In the genomic region with DNA sequence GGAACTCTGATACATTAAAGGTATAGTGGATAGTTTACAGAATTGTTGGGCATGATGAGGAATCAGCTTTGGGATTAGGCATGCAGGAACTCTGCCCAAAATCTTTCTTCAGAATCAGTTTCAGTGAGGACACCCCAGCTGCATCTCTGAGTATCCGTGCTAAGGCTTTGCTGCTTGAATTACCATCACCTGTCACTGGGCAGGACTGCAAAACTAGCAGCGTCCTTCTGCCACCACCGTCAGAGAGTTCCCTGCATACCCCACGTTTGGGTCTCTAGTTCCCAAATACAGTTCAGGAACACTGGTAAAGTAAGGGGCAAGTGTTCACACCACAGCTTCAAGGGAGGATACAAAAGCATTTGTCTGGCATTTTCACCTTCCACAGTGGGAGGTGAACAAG, we compare ENCODE assay signal across 29 cellular contexts.
"Had no signal": no experiment of that assay in that cellular context is flagged by ENCODE, and none has a peak within 500 bp of the region (broad histone marks: within the 10 kb centered on the region; RNA-seq: fewer than 3 reads in every experiment).

No MANE protein-coding gene starts in this region.

- H3K4me1 ChIP-seq: left lung, lower lobe of right lung, spleen, upper lobe of right lung had no signal

- H3K27me3 ChIP-seq: left lung, ovary, sigmoid colon, spleen, suprapubic skin, tibial artery, upper lobe of right lung had no signal

- ATAC-seq: left colon; left lung; lower lobe of right lung; naive thymus-derived CD8-positive, alpha-beta T cell; right cardiac atrium; stimulated activated effector memory CD8-positive, alpha-beta T cell treated with anti-CD3 and anti-CD28 coated beads, Interleukin-12 subunit alpha, Interleukin-12 subunit beta, amount 100 ng/mL, for 72 hours; upper lobe of right lung had no signal

- H3K4me3 ChIP-seq: left lung, lower lobe of right lung, ovary, sigmoid colon, spleen, suprapubic skin, thoracic aorta, tibial artery, upper lobe of right lung had no signal

- H3K27me3 Mint-ChIP-seq: progenitor cell of endocrine pancreas had no signal

- H3K4me3 Mint-ChIP-seq: immature natural killer cell; nephron; neural crest cell; stimulated activated effector memory CD8-positive, alpha-beta T cell treated with anti-CD3 and anti-CD28 coated beads, Interleukin-12 subunit alpha, Interleukin-12 subunit beta, amount 100 ng/mL, for 72 hours; stimulated activated naive CD8-positive, alpha-beta T cell treated with anti-CD3 and anti-CD28 coated beads, Interleukin-15, Interleukin-2, amounts not matched to agents 100 ng/mL and 50 ng/mL, for 24 hours had no signal

- H3K36me3 Mint-ChIP-seq: immature natural killer cell; naive thymus-derived CD8-positive, alpha-beta T cell; stimulated activated effector memory CD8-positive, alpha-beta T cell treated with anti-CD3 and anti-CD28 coated beads, Interleukin-12 subunit alpha, Interleukin-12 subunit beta, amount 100 ng/mL, for 72 hours had no signal

- DNase-seq: hypothalamus; immature natural killer cell; kidney; left colon; left lung; lower lobe of right lung; mammary epithelial cell; mesenchymal stem cell; naive thymus-derived CD8-positive, alpha-beta T cell; ovary; retina; right cardiac atrium; sigmoid colon; small intestine; spleen; stimulated activated CD4-positive, alpha-beta T cell treated with anti-CD3 and anti-CD28 coated beads, Interleukin-4, amount 100 ng/mL, for 24 hours; stimulated activated naive CD4-positive, alpha-beta T cell; tibial artery; trophoblast cell; upper lobe of right lung had no signal

- H3K9me3 ChIP-seq: left lung, lower lobe of right lung, ovary, sigmoid colon, spleen, suprapubic skin, thoracic aorta, tibial artery, upper lobe of right lung had no signal

- H3K27ac Mint-ChIP-seq: immature natural killer cell; nephron; progenitor cell of endocrine pancreas; stimulated activated effector memory CD8-positive, alpha-beta T cell treated with anti-CD3 and anti-CD28 coated beads, Interleukin-12 subunit alpha, Interleukin-12 subunit beta, amount 100 ng/mL, for 72 hours; stimulated activated naive CD8-positive, alpha-beta T cell treated with anti-CD3 and anti-CD28 coated beads, Interleukin-15, Interleukin-2, amounts not matched to agents 100 ng/mL and 50 ng/mL, for 24 hours had no signal

- FAIRE-seq: islet of Langerhans, kidney, urothelium cell line had no signal

- H3K9me3 Mint-ChIP-seq: naive thymus-derived CD8-positive, alpha-beta T cell; nephron; neural crest cell; stimulated activated effector memory CD8-positive, alpha-beta T cell treated with anti-CD3 and anti-CD28 coated beads, Interleukin-12 subunit alpha, Interleukin-12 subunit beta, amount 100 ng/mL, for 72 hours; stimulated activated naive CD8-positive, alpha-beta T cell treated with anti-CD3 and anti-CD28 coated beads, Interleukin-15, Interleukin-2, amounts not matched to agents 100 ng/mL and 50 ng/mL, for 24 hours had no signal

- H3K36me3 ChIP-seq: left lung, lower lobe of right lung, ovary, sigmoid colon, spleen, suprapubic skin, thoracic aorta, tibial artery, upper lobe of right lung had no signal

- H3K27ac ChIP-seq: left lung, lower lobe of right lung, ovary, sigmoid colon, spleen, suprapubic skin, thoracic aorta, tibial artery, upper lobe of right lung had no signal

- H3K4me1 Mint-ChIP-seq: immature natural killer cell; naive thymus-derived CD8-positive, alpha-beta T cell; stimulated activated effector memory CD8-positive, alpha-beta T cell treated with anti-CD3 and anti-CD28 coated beads, Interleukin-12 subunit alpha, Interleukin-12 subunit beta, amount 100 ng/mL, for 72 hours had no signal
